In the genomic region with DNA sequence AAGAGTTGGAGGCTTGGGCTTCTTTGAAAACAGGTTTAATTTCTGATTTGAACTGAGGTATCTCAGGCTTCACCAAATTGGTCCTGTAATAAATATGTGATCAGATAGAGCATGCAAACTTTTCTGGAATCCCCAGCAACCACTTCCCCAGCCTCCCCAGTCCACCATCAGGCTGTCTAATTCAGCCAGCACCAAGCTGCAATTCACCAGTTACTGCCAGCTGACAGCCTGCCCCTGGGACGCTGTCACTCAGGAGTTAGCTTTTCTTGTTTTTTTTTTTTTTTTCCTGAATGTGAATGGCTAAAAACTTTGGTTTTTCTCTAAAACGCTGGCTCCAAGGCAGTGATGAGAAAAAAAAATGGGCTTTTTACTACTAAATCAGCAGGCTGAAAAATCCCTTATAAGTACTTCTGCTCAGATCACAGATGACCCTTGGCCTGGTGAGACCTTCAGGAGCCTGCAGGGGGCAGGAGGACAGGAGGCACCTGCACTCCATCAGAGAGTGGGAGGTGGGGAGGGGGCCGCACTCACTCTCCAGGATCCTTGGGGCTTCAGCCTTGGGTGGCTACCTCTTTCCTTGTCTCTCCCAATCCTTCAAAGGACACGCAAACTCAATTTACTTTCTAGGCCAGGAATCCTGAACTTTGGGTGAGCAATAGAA, we compare ENCODE assay signal across 15 cellular contexts.
DNase-seq lines count a peak whose midpoint lies in the region; ATAC-seq and TF ChIP-seq lines count a peak whose summit lies in the region.
"Had no signal": no experiment of that assay in that cellular context is flagged by ENCODE, and none has a peak within 500 bp of the region (broad histone marks: within the 10 kb centered on the region; RNA-seq: fewer than 3 reads in every experiment).

No MANE protein-coding gene starts in this region.

- no peak overlapping the region for H3K4me2 ChIP-seq in hepatocyte

- no peaks in the 10 kb centered on the region for H4K20me1 ChIP-seq in hepatocyte (ENCODE audit: insufficient read depth, poor library complexity, severe bottlenecking)

- no peaks in the 10 kb centered on the region for H3K27me3 ChIP-seq in hepatocyte
- no peaks in the 10 kb centered on the region for H3K27me3 ChIP-seq in heart left ventricle
- H3K27me3 ChIP-seq: brain microvascular endothelial cell, right atrium auricular region had no signal

- intact Hi-C loops in heart left ventricle (cut with DNase I), result no loop called here

- peak overlapping the region; percentile 92 for H3K27ac Mint-ChIP-seq in activated CD8-positive, alpha-beta memory T cell treated with anti-CD3 and anti-CD28 coated beads, Interleukin-2, amount 10 ng/mL, durations not matched to agents 7 days and 5 days

- TF ChIP-seq POLR2A in heart left ventricle (IDR thresholded peaks at IDR 0.05), result no peak

- H3K36me3 ChIP-seq in hepatocyte (replicated peaks; ENCODE audit: insufficient read depth, low read depth), result no peaks in the 10 kb centered on the region
- H3K36me3 ChIP-seq in heart left ventricle, result no peaks in the 10 kb centered on the region
- H3K36me3 ChIP-seq: brain microvascular endothelial cell, esophagus muscularis mucosa, right atrium auricular region, thoracic aorta had no signal

- H3K79me2 ChIP-seq in hepatocyte, result no peaks in the 10 kb centered on the region

- H3K36me3 Mint-ChIP-seq in activated CD8-positive, alpha-beta memory T cell treated with anti-CD3 and anti-CD28 coated beads, Interleukin-2, amount 10 ng/mL, durations not matched to agents 7 days and 5 days, result peaks cover 7% of the 10 kb centered on the region

- H3K27ac ChIP-seq in hepatocyte (no peak overlapping the region), heart left ventricle (no peak overlapping the region)
- H3K27ac ChIP-seq: brain microvascular endothelial cell, esophagus muscularis mucosa, right atrium auricular region, thoracic aorta had no signal

- TF ChIP-seq CTCF in hepatocyte (IDR thresholded peaks at IDR 0.05; ENCODE audit: poor library complexity) (no peak), heart left ventricle (IDR thresholded peaks at IDR 0.05) (no peak)

- 66% methylated on average over 4 of the region's 4 CpGs for WGBS in hepatocyte (ENCODE audit: low lambda C conversion rate, missing lambda C conversion rate)
- 64 to 77% (median 72%) methylated on average over 4 of the region's 4 CpGs for WGBS in heart left ventricle, 4 donors

- no peak overlapping the region for H2AFZ ChIP-seq in hepatocyte

- no peaks in the 10 kb centered on the region for H3K9me3 ChIP-seq in hepatocyte (ENCODE audit: low read depth)
- H3K9me3 ChIP-seq in heart left ventricle, result no peaks in the 10 kb centered on the region
- H3K9me3 ChIP-seq: esophagus muscularis mucosa, mucosa of descending colon, right atrium auricular region, thoracic aorta had no signal

- H3K9me3 Mint-ChIP-seq in activated CD8-positive, alpha-beta memory T cell treated with anti-CD3 and anti-CD28 coated beads, Interleukin-2, amount 10 ng/mL, durations not matched to agents 7 days and 5 days (ENCODE audit: low read depth), result no peaks in the 10 kb centered on the region

- H3K4me1 ChIP-seq in hepatocyte (ENCODE audit: insufficient read depth), result no peaks in the 10 kb centered on the region
- peaks cover 0 to 11% (median 0%) of the 10 kb centered on the region in 12 donors for H3K4me1 ChIP-seq in heart left ventricle
- H3K4me1 ChIP-seq: esophagus muscularis mucosa, right atrium auricular region had no signal

- CTCF ChIA-PET in activated CD8-positive, alpha-beta memory T cell treated with anti-CD3 and anti-CD28 coated beads, Interleukin-2, amount 10 ng/mL, durations not matched to agents 7 days and 5 days (lab: Charles Lee), result interaction anchor here (0.9 to 5.2 kb wide), 11 partner anchors 8 to 330 kb away, joined by 3 to 25 read pairs (median 3); no protein-coding TSS in a partner anchor

- H3K27me3 Mint-ChIP-seq in activated CD8-positive, alpha-beta memory T cell treated with anti-CD3 and anti-CD28 coated beads, Interleukin-2, amount 10 ng/mL, durations not matched to agents 7 days and 5 days, result no peaks in the 10 kb centered on the region

- ATAC-seq in activated CD8-positive, alpha-beta memory T cell treated with anti-CD3 and anti-CD28 coated beads, Interleukin-2, amount 10 ng/mL, durations not matched to agents 7 days and 5 days, result no peak
- ATAC-seq in stimulated activated naive CD8-positive, alpha-beta T cell treated with anti-CD3 and anti-CD28 coated beads, Interleukin-15, Interleukin-2, amounts not matched to agents 100 U/mL and 50 U/mL, for 24 hours, result no peak
- no peak for ATAC-seq in heart left ventricle

- no peak overlapping the region for H3K4me3 ChIP-seq in hepatocyte
- no peak overlapping the region for H3K4me3 ChIP-seq in heart left ventricle
- H3K4me3 ChIP-seq: esophagus muscularis mucosa, mucosa of descending colon, right atrium auricular region, thoracic aorta had no signal

- peak; percentile 56 for DNase-seq in activated CD8-positive, alpha-beta memory T cell treated with anti-CD3 and anti-CD28 coated beads, Interleukin-2, amount 10 ng/mL, durations not matched to agents 7 days and 5 days
- DNase-seq in activated CD8-positive, alpha-beta memory T cell treated with anti-CD3 and anti-CD28 coated beads, Interleukin-2, amount 50 U/mL, for 48 hours, result no peak
- peak; percentile 15 for DNase-seq in OCI-M1 (lab: John Stamatoyannopoulos, UW)
- peak; percentile 61 for DNase-seq in ecto neural progenitor cell (ENCODE audit: low spot score)
- DNase-seq in stimulated activated naive CD8-positive, alpha-beta T cell treated with anti-CD3 and anti-CD28 coated beads, Interleukin-15, Interleukin-2, amounts not matched to agents 100 U/mL and 50 U/mL, for 24 hours, result peak; percentile 17
- DNase-seq in hepatocyte (ENCODE audit: low spot score), result no peak
- no peak for DNase-seq in NCI-H446 treated with DMSO at 0.1 percent for 48 hours (lab: John Stamatoyannopoulos, UW)
- DNase-seq in heart left ventricle, result no peak
- DNase-seq: activated CD8-positive, alpha-beta memory T cell treated with anti-CD3 and anti-CD28 coated beads, Interleukin-2, amount 50 U/mL, for 4 hours; brain microvascular endothelial cell; NCI-H2029 treated with DMSO at 0.1 percent for 48 hours had no signal

- H3K4me3 Mint-ChIP-seq in activated CD8-positive, alpha-beta memory T cell treated with anti-CD3 and anti-CD28 coated beads, Interleukin-2, amount 10 ng/mL, durations not matched to agents 7 days and 5 days, result peak overlapping the region; percentile 70

- H3K9me2 ChIP-seq in hepatocyte (replicated peaks; ENCODE audit: insufficient read depth), result no peaks in the 10 kb centered on the region

- peaks cover 85% of the 10 kb centered on the region for H3K4me1 Mint-ChIP-seq in activated CD8-positive, alpha-beta memory T cell treated with anti-CD3 and anti-CD28 coated beads, Interleukin-2, amount 10 ng/mL, durations not matched to agents 7 days and 5 days

Comparison
In these comparisons a context has a peak if more than half of its experiments do, and no peak if none do; other contexts are left out.
1. DNase-seq: peak in activated CD8-positive, alpha-beta memory T cell treated with anti-CD3 and anti-CD28 coated beads, Interleukin-2, amount 10 ng/mL, durations not matched to agents 7 days and 5 days (single experiment), OCI-M1 (single experiment), ecto neural progenitor cell (single experiment) and stimulated activated naive CD8-positive, alpha-beta T cell treated with anti-CD3 and anti-CD28 coated beads, Interleukin-15, Interleukin-2, amounts not matched to agents 100 U/mL and 50 U/mL, for 24 hours (single experiment); none in activated CD8-positive, alpha-beta memory T cell treated with anti-CD3 and anti-CD28 coated beads, Interleukin-2, amount 50 U/mL, for 48 hours (single experiment), hepatocyte (single experiment), NCI-H446 treated with DMSO at 0.1 percent for 48 hours (single experiment) and heart left ventricle (0 of 5).